ENCODE assay signal across 27 cellular contexts in the genomic region with DNA sequence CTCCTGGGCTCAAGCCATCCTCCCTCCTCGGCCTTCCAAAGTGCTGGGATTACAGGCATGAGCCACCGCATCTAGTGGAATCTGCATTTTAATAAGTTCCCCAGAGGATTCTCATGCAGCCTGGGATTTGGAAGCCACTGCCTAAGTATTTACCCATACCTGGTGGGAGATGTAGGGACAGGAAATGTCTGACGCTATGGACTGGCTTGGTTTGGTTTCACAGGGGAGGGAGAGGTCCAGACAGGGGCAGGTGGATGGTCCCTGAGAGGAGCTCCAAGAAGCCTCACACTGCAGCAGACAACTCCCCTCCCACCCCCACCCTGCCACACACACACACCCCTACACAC. TPM values are rescaled to one million over a fixed set of nuclear protein-coding genes. Genes with fewer than 3 reads are reported as not detected.
DNase-seq lines count a peak whose midpoint lies in the region; ATAC-seq, FAIRE-seq and TF ChIP-seq lines count a peak whose summit lies in the region.
"Had no signal": no experiment of that assay in that cellular context is flagged by ENCODE, and none has a peak within 500 bp of the region (broad histone marks: within the 10 kb centered on the region; RNA-seq: fewer than 3 reads in every experiment).

No MANE protein-coding gene starts in this region.

- peaks cover 43% of the 10 kb centered on the region for H3K27me3 Mint-ChIP-seq in mesothelial cell of epicardium (ENCODE audit: low read depth)

- ATAC-seq in A549 (peak; percentile 21 to 30; a peak in 3 of 6 replicates), RWPE2 (ENCODE audit: low read depth) (peak; percentile 9), left lobe of liver (no peak)
- ATAC-seq: gastrocnemius medialis, K562 had no signal

- TF ChIP-seq CTCF in A549 (IDR thresholded peaks at IDR 0.05) (no peak), RWPE2 (IDR thresholded peaks at IDR 0.05; ENCODE audit: poor library complexity, severe bottlenecking) (no peak), mesothelial cell of epicardium (IDR thresholded peaks at IDR 0.05; ENCODE audit: unreplicated experiment) (no peak)

- FAIRE-seq in A549 (lab: Jason Lieb, UNC) (no peak), H54 (lab: Jason Lieb, UNC) (no peak)
- FAIRE-seq: D721Med, GM19239, K562, small intestine had no signal

- DNase-seq in A549 (ENCODE audit: low read depth in 1 of 2, low spot score in 1 of 2) (no peak), H54 (ENCODE audit: insufficient read length, low spot score) (peak; percentile 59), RWPE2 (ENCODE audit: low spot score) (no peak), mesothelial cell of epicardium (ENCODE audit: low spot score in 2 of 2, unreplicated experiment in 2 of 2) (no peak), erythroblast (lab: John Stamatoyannopoulos, UW) (no peak), left lobe of liver (ENCODE audit: low spot score) (no peak)
- no peak for DNase-seq in effector memory CD4-positive, alpha-beta T cell
- no peak for DNase-seq in stimulated activated CD4-positive, alpha-beta T cell treated with anti-CD3 and anti-CD28 coated beads, Interleukin-1b, Interleukin-23, amount 100 ng/mL, for 48 hours
- DNase-seq: activated CD4-positive, alpha-beta T cell treated with anti-CD3 and anti-CD28 coated beads, Interleukin-2, amount 10 ng/mL, durations not matched to agents 7 days and 5 days; activated naive CD4-positive, alpha-beta T cell treated with anti-CD3 and anti-CD28 coated beads for 36 hours; activated T-cell treated with anti-CD3 and anti-CD28 coated beads, Interleukin-2, amount 50 U/mL, for 48 hours; gastrocnemius medialis; hippocampal formation; small intestine; stimulated activated CD4-positive, alpha-beta T cell treated with anti-CD3 and anti-CD28 coated beads, Interleukin-2, amount 100 ng/mL, for 24 hours; T-helper 9 cell had no signal

- H3K4me3 ChIP-seq in A549 (no peak overlapping the region), RWPE2 (ENCODE audit: severe bottlenecking) (no peak overlapping the region)
- H3K4me3 ChIP-seq in effector memory CD4-positive, alpha-beta T cell (ENCODE audit: insufficient read depth, low read depth, low read length, poor library complexity, severe bottlenecking) = no peak overlapping the region
- H3K4me3 ChIP-seq: breast epithelium, coronary artery, gastrocnemius medialis, K562, left lung, MG63 had no signal

- H3K27ac Mint-ChIP-seq in mesothelial cell of epicardium = peak overlapping the region; percentile 64
- H3K27ac Mint-ChIP-seq: activated CD4-positive, alpha-beta T cell treated with anti-CD3 and anti-CD28 coated beads, Interleukin-2, amount 10 ng/mL, durations not matched to agents 7 days and 5 days; activated naive CD4-positive, alpha-beta T cell treated with anti-CD3 and anti-CD28 coated beads for 36 hours; CD14-positive monocyte had no signal

- no peaks in the 10 kb centered on the region for H3K36me3 ChIP-seq in RWPE2 (ENCODE audit: low read depth)
- H3K36me3 ChIP-seq in effector memory CD4-positive, alpha-beta T cell (ENCODE audit: control insufficient read depth, insufficient read depth, low read length) = no peaks in the 10 kb centered on the region
- H3K36me3 ChIP-seq: breast epithelium, gastrocnemius medialis, left lung, MG63, neutrophil, WERI-Rb-1 had no signal

- H3K27me3 ChIP-seq in RWPE2 (ENCODE audit: insufficient read depth, poor library complexity, severe bottlenecking) = peaks cover under 1% of the 10 kb centered on the region
- H3K27me3 ChIP-seq in effector memory CD4-positive, alpha-beta T cell (replicated peaks; ENCODE audit: control insufficient read depth, insufficient read depth, low read length, poor library complexity, severe bottlenecking) = no peaks in the 10 kb centered on the region

- TF ChIP-seq POLR2A in A549 (IDR thresholded peaks at IDR 0.05; ENCODE audit: low read length) (no peak), H54 (IDR thresholded peaks at IDR 0.05; ENCODE audit: low read depth, low read length) (no peak), erythroblast (IDR thresholded peaks at IDR 0.05; ENCODE audit: low read length) (no peak)

- POLR2A ChIA-PET in A549 (lab: Yijun Ruan, JAX) = interaction anchor here (0.9 to 1.2 kb wide), 2 partner anchors 87 to 313 kb away, joined by 3 read pairs; no protein-coding TSS in a partner anchor

- H3K4me1 Mint-ChIP-seq in mesothelial cell of epicardium = peaks cover 58% of the 10 kb centered on the region

- WGBS in A549 (ENCODE audit: missing lambda C conversion rate) = 14% methylated on average over 3 of the region's 3 CpGs

- TF ChIP-seq RAD21 in A549 (conservative IDR thresholded peaks at IDR 0.05 in 1 of 2, IDR thresholded peaks at IDR 0.05 in 1 of 2) = no peak

- no peak for TF ChIP-seq EP300 in A549 (IDR thresholded peaks at IDR 0.05)

- peak overlapping the region; percentile 56 for H3K4me2 ChIP-seq in A549

- H3K27ac ChIP-seq in A549 (peak overlapping the region; percentile 67 to 73), RWPE2 (ENCODE audit: poor library complexity, severe bottlenecking) (peak overlapping the region; percentile 0)
- H3K27ac ChIP-seq in effector memory CD4-positive, alpha-beta T cell (ENCODE audit: insufficient read depth, low read length, poor library complexity, severe bottlenecking) = no peak overlapping the region
- H3K27ac ChIP-seq: breast epithelium, coronary artery, gastrocnemius medialis, left lung, neutrophil, WERI-Rb-1 had no signal

- H3K4me1 ChIP-seq in A549 (peaks cover 40% of the 10 kb centered on the region), RWPE2 (ENCODE audit: insufficient read depth, poor library complexity, severe bottlenecking) (peaks cover 9% of the 10 kb centered on the region)
- peaks cover 2% of the 10 kb centered on the region for H3K4me1 ChIP-seq in effector memory CD4-positive, alpha-beta T cell (ENCODE audit: control insufficient read depth, insufficient read depth, low read length, poor library complexity, severe bottlenecking)
- H3K4me1 ChIP-seq: breast epithelium had no signal

- no peaks in the 10 kb centered on the region for H3K9me3 Mint-ChIP-seq in mesothelial cell of epicardium
- H3K9me3 Mint-ChIP-seq: activated CD4-positive, alpha-beta T cell treated with anti-CD3 and anti-CD28 coated beads, Interleukin-2, amount 10 ng/mL, durations not matched to agents 7 days and 5 days; activated naive CD4-positive, alpha-beta T cell treated with anti-CD3 and anti-CD28 coated beads for 36 hours had no signal

- no peaks in the 10 kb centered on the region for H3K36me3 Mint-ChIP-seq in mesothelial cell of epicardium

- CTCF ChIA-PET in A549 (lab: Yijun Ruan, JAX) = interaction anchor here (0.9 to 2.3 kb wide), 9 partner anchors 12 to 343 kb away, joined by 3 to 6 read pairs (median 3); no protein-coding TSS in a partner anchor

- H3K4me3 Mint-ChIP-seq in mesothelial cell of epicardium = no peak overlapping the region
- H3K4me3 Mint-ChIP-seq: activated CD4-positive, alpha-beta T cell treated with anti-CD3 and anti-CD28 coated beads, Interleukin-2, amount 10 ng/mL, durations not matched to agents 7 days and 5 days; activated naive CD4-positive, alpha-beta T cell treated with anti-CD3 and anti-CD28 coated beads for 36 hours; CD14-positive monocyte had no signal

- H3K9me3 ChIP-seq in A549 (no peaks in the 10 kb centered on the region), RWPE2 (ENCODE audit: severe bottlenecking) (no peaks in the 10 kb centered on the region)
- no peaks in the 10 kb centered on the region for H3K9me3 ChIP-seq in effector memory CD4-positive, alpha-beta T cell (ENCODE audit: control insufficient read depth, low read length)
- H3K9me3 ChIP-seq: breast epithelium, gastrocnemius medialis, left lung, MG63, neutrophil had no signal

TF ChIP-seq in A549, 52 proteins besides CTCF, POLR2A, EP300 and RAD21:
- TF ChIP-seq RNF2 (IDR thresholded peaks at IDR 0.05; ENCODE audit: borderline replicate concordance, low read depth) (no peak), MYC (IDR thresholded peaks at IDR 0.05; ENCODE audit: borderline replicate concordance, low read length) (no peak), EHMT2 (IDR thresholded peaks at IDR 0.05; ENCODE audit: low read depth) (no peak), TP53 (CRISPR knock-in tag; IDR thresholded peaks at IDR 0.05) (no peak)

RNA-seq across cellular contexts. Expression of gene VSTM2L, which starts 4.4 kb away (rescaled TPM):
- 1.9 and 2.0 TPM in 2 replicates for polyA plus RNA-seq in A549 (2011; rRNA removed)
- 2.6 and 3.7 TPM in 2 replicates for polyA plus RNA-seq in A549 (2012; cell fraction: cytosol; rRNA removed)
- 4.1 and 5.2 TPM in 2 replicates for polyA plus RNA-seq in A549 (2012; cell fraction: nucleus; rRNA removed)
- polyA plus RNA-seq in A549 (2017; fragmentation: RNase III; extraction: RNeasy Plus Mini Kit Qiagen cat#74134 plus additional on column Dnase treatment) = 3.7 to 7.4 TPM (median 5.8 TPM) in 3 replicates
- polyA minus RNA-seq in A549 (2011; rRNA and poly(A)+ RNA removed) = 0.92 and 1.3 TPM in 2 replicates
- 30.9 to 35.9 TPM (median 31.9 TPM) in 3 replicates for total RNA-seq in mesothelial cell of epicardium
- 4.4 TPM for total RNA-seq in left lobe of liver
- total RNA-seq: activated CD4-positive, alpha-beta T cell treated with anti-CD3 and anti-CD28 coated beads, Interleukin-2, amount 10 ng/mL, durations not matched to agents 7 days and 5 days; activated naive CD4-positive, alpha-beta T cell treated with anti-CD3 and anti-CD28 coated beads for 36 hours; K562; mononuclear cell had no signal
- polyA plus RNA-seq: CD14-positive monocyte, K562 had no signal
